In genomic region chr2:50749226-50749625, GRCh38 we compare ENCODE assay signal across 19 cellular contexts.
"Had no signal": no experiment of that assay in that cellular context is flagged by ENCODE, and none has a peak within 500 bp of the region (broad histone marks: within the 10 kb centered on the region; RNA-seq: fewer than 3 reads in every experiment).

No MANE protein-coding gene starts in this region.

- H3K27me3 ChIP-seq: dorsolateral prefrontal cortex, hepatocyte, transverse colon had no signal

- H3K9me3 ChIP-seq: thoracic aorta, transverse colon had no signal

- H3K27ac Mint-ChIP-seq: naive thymus-derived CD4-positive, alpha-beta T cell; stimulated activated naive B cell treated with anti-CD40 and anti-IgM and Interleukin-4, amounts not matched to agents 10 μg/mL and 1 μg/mL and 100 μg/mL, for 72 hours; stimulated activated naive CD8-positive, alpha-beta T cell treated with anti-CD3 and anti-CD28 coated beads, Interleukin-15, amount 100 ng/mL, for 72 hours had no signal

- H3K36me3 Mint-ChIP-seq: naive thymus-derived CD4-positive, alpha-beta T cell; stimulated activated naive B cell treated with anti-CD40 and anti-IgM and Interleukin-4, amounts not matched to agents 10 μg/mL and 1 μg/mL and 100 μg/mL, for 72 hours had no signal

- H3K4me2 ChIP-seq: hepatocyte had no signal

- H2AFZ ChIP-seq: hepatocyte had no signal

- DNase-seq: effector CD8-positive, alpha-beta T cell; foreskin keratinocyte; head of caudate nucleus; kidney; left cardiac atrium; left ventricle myocardium superior; naive thymus-derived CD4-positive, alpha-beta T cell; posterior cingulate gyrus; stimulated activated CD4-positive, alpha-beta T cell treated with anti-CD3 and anti-CD28 coated beads, Interleukin-2, amount 100 ng/mL, for 24 hours; stimulated activated CD4-positive, alpha-beta T cell treated with anti-CD3 and anti-CD28 coated beads, Interleukin-4, amount 100 ng/mL, for 4 hours; stimulated activated naive B cell treated with anti-CD40 and anti-IgM and Interleukin-4, amounts not matched to agents 10 μg/mL and 1 μg/mL and 100 μg/mL, for 72 hours; stimulated activated naive CD8-positive, alpha-beta T cell treated with anti-CD3 and anti-CD28 coated beads, Interleukin-15, amount 100 ng/mL, for 72 hours; transverse colon had no signal

- H3K4me1 Mint-ChIP-seq: naive thymus-derived CD4-positive, alpha-beta T cell; stimulated activated naive B cell treated with anti-CD40 and anti-IgM and Interleukin-4, amounts not matched to agents 10 μg/mL and 1 μg/mL and 100 μg/mL, for 72 hours; stimulated activated naive CD8-positive, alpha-beta T cell treated with anti-CD3 and anti-CD28 coated beads, Interleukin-15, amount 100 ng/mL, for 72 hours had no signal

- H3K4me3 ChIP-seq: coronary artery, hepatocyte, lung, skin epidermis, thoracic aorta, transverse colon had no signal

- H3K36me3 ChIP-seq: thoracic aorta, transverse colon had no signal

- H3K4me1 ChIP-seq: foreskin keratinocyte had no signal

- H3K27ac ChIP-seq: coronary artery, foreskin keratinocyte, hepatocyte, skin epidermis, thoracic aorta, transverse colon had no signal

- H3K27me3 Mint-ChIP-seq: naive thymus-derived CD4-positive, alpha-beta T cell; stimulated activated naive B cell treated with anti-CD40 and anti-IgM and Interleukin-4, amounts not matched to agents 10 μg/mL and 1 μg/mL and 100 μg/mL, for 72 hours; stimulated activated naive CD8-positive, alpha-beta T cell treated with anti-CD3 and anti-CD28 coated beads, Interleukin-15, amount 100 ng/mL, for 72 hours had no signal

- H3K79me2 ChIP-seq: hepatocyte had no signal

- H3K4me3 Mint-ChIP-seq: naive thymus-derived CD4-positive, alpha-beta T cell; stimulated activated naive B cell treated with anti-CD40 and anti-IgM and Interleukin-4, amounts not matched to agents 10 μg/mL and 1 μg/mL and 100 μg/mL, for 72 hours; stimulated activated naive CD8-positive, alpha-beta T cell treated with anti-CD3 and anti-CD28 coated beads, Interleukin-15, amount 100 ng/mL, for 72 hours had no signal
